9 cellular contexts compared by ENCODE assay signal in genomic region chr7:26686448-26686981, GRCh38.
DNase-seq lines count a peak whose midpoint lies in the region; ATAC-seq, FAIRE-seq and TF ChIP-seq lines count a peak whose summit lies in the region.
"Had no signal": no experiment of that assay in that cellular context is flagged by ENCODE, and none has a peak within 500 bp of the region (broad histone marks: within the 10 kb centered on the region; RNA-seq: fewer than 3 reads in every experiment).

No MANE protein-coding gene starts in this region.

- H3K79me2 ChIP-seq in neural cell (replicated peaks; ENCODE audit: insufficient read depth, low read length): no peaks in the 10 kb centered on the region

- CTCF ChIA-PET in Panc1 (lab: Charles Lee): interaction anchor here (0.6 to 0.7 kb wide), 2 partner anchors 447 to 475 kb away, joined by 3 to 4 read pairs; no protein-coding TSS in a partner anchor

- H3K36me3 ChIP-seq in Panc1 (ENCODE audit: control insufficient read depth, insufficient read depth, low read length): no peaks in the 10 kb centered on the region
- no peaks in the 10 kb centered on the region for H3K36me3 ChIP-seq in neural cell (ENCODE audit: insufficient read depth, low read length)

- in situ Hi-C loops in Panc1 (cut with HindIII; ENCODE audit: low pct_unique_long_range_greater_than_20kb, low sequenced_read_pairs): no loop called here

- H3K4me3 ChIP-seq in Panc1 (ENCODE audit: low read depth in 2 of 2, low read length in 2 of 2) (no peak overlapping the region), neural cell (ENCODE audit: low read length) (no peak overlapping the region)
- H3K4me3 ChIP-seq: SK-N-MC had no signal

- POLR2A ChIA-PET in Panc1 (lab: Charles Lee): no interaction called here

- H3K27ac ChIP-seq in Panc1 (ENCODE audit: low read length) (no peak overlapping the region), neural cell (ENCODE audit: low read length) (no peak overlapping the region)
- H3K27ac ChIP-seq: SK-N-MC had no signal

- H3K4me2 ChIP-seq in neural cell (ENCODE audit: low read length): no peak overlapping the region

- no peak for TF ChIP-seq EP300 in neural cell (conservative IDR thresholded peaks at IDR 0.05; ENCODE audit: poor library complexity, severe bottlenecking)

- BruUV-seq in Panc1 (replicated peaks; lab: Mats Ljungman, UMichigan): no TSS peak

- no peaks in the 10 kb centered on the region for H4K20me1 ChIP-seq in neural cell (ENCODE audit: insufficient read depth)

- no peaks in the 10 kb centered on the region for H3F3A ChIP-seq in neural cell (ENCODE audit: insufficient read depth, low read length, poor library complexity, severe bottlenecking)

- peak; percentile 83 for FAIRE-seq in endometrium (lab: Jason Lieb, UNC)

- TF ChIP-seq RAD21 in neural cell (conservative IDR thresholded peaks at IDR 0.05): peak; percentile 77

- intact Hi-C loops in Panc1 (cut with micrococcal nuclease; ENCODE audit: unreplicated experiment): loop anchor here (2.0 kb wide), 1 partner anchor 168 kb away; no protein-coding TSS in a partner anchor

- no peak overlapping the region for H3K9ac ChIP-seq in neural cell (ENCODE audit: low read length)

- 0 out of 2 replicates have a peak, but pooled peaks have one; percentile 51 for ATAC-seq in Panc1
- no peak for ATAC-seq in HG02571 (IDR thresholded peaks at IDR 0.05; ENCODE audit: unreplicated experiment)
- ATAC-seq in GM21717 (IDR thresholded peaks at IDR 0.05; ENCODE audit: unreplicated experiment): no peak
- ATAC-seq in HG03159 (IDR thresholded peaks at IDR 0.05; ENCODE audit: unreplicated experiment): no peak

- no peaks in the 10 kb centered on the region for H3K9me3 ChIP-seq in Panc1 (ENCODE audit: control insufficient read depth, insufficient read depth, low read depth, low read length)
- no peaks in the 10 kb centered on the region for H3K9me3 ChIP-seq in neural cell (ENCODE audit: low read length)

- H3K27me3 ChIP-seq in Panc1 (ENCODE audit: control insufficient read depth, insufficient read depth, low read length) (no peaks in the 10 kb centered on the region), neural cell (ENCODE audit: insufficient read depth, low read depth, low read length) (peaks cover 3% of the 10 kb centered on the region)

- H3K4me1 ChIP-seq in Panc1 (ENCODE audit: control insufficient read depth, insufficient read depth, low read length): peaks cover 6% of the 10 kb centered on the region; the same call in 1 of the 2 replicates

- TF ChIP-seq CTCF in Panc1 (IDR thresholded peaks at IDR 0.05) (peak; percentile 86), neural cell (IDR thresholded peaks at IDR 0.05; ENCODE audit: poor library complexity, severe bottlenecking) (peak; percentile 80)

- no peak overlapping the region for H2AFZ ChIP-seq in neural cell (ENCODE audit: low read depth, low read length)

- H3K9me2 ChIP-seq in neural cell (ENCODE audit: insufficient read depth, low read length): no peaks in the 10 kb centered on the region

- DNase-seq in DMS153 (lab: John Stamatoyannopoulos, UW) (peak; percentile 22), KG1 (lab: John Stamatoyannopoulos, UW) (peak; percentile 78), Panc1 (ENCODE audit: low read depth, low spot score) (peak; percentile 38)

TF ChIP-seq in neural cell, 6 proteins besides CTCF, POLR2A, EP300 and RAD21:
- TF ChIP-seq TAF1 (IDR thresholded peaks at IDR 0.05; ENCODE audit: low read depth) (no peak), SMC3 (conservative IDR thresholded peaks at IDR 0.05; ENCODE audit: poor library complexity) (peak; percentile 78)
TF ChIP-seq in neural cell: peak in this region for 1.

Comparison
In these comparisons a context has a peak if more than half of its experiments do, and no peak if none do; other contexts are left out.
1. DNase-seq: peak in every context shown above with its lines; median percentile 78 in KG1; 38 in Panc1; 22 in DMS153.